1 cellular context compared by ENCODE assay signal in genomic region chr9:104604801-104605200, GRCh38.
TF ChIP-seq lines count a peak whose summit lies in the region.

No MANE protein-coding gene starts in this region.

TF ChIP-seq in GM12878, 131 proteins besides CTCF, POLR2A, EP300 and RAD21 (continued from another document and continues in another):
- no peak for TF ChIP-seq ZBTB40 (IDR thresholded peaks at IDR 0.05; ENCODE audit: borderline replicate concordance)
- peak; percentile 59; the same call in 1 of the 2 replicates for TF ChIP-seq NR2F1 (conservative IDR thresholded peaks at IDR 0.05)
- TF ChIP-seq NR2C2 (IDR thresholded peaks at IDR 0.05; ENCODE audit: borderline replicate concordance, control insufficient read depth, insufficient read length, low read depth) = no peak
- no peak for TF ChIP-seq SREBF2 (IDR thresholded peaks at IDR 0.05; ENCODE audit: low read length)
- TF ChIP-seq ASH2L (IDR thresholded peaks at IDR 0.05; ENCODE audit: borderline replicate concordance, low read depth) = no peak
- TF ChIP-seq NR2C1 (IDR thresholded peaks at IDR 0.05) = no peak
- peak; percentile 35; the same call in 1 of the 2 replicates for TF ChIP-seq RUNX3 (IDR thresholded peaks at IDR 0.05; ENCODE audit: low read length)
- no peak for TF ChIP-seq ZNF384 (IDR thresholded peaks at IDR 0.05; ENCODE audit: borderline replicate concordance, low read depth, low read length)
- TF ChIP-seq PRDM15 (CRISPR knock-in tag; IDR thresholded peaks at IDR 0.05) = no peak
- no peak for TF ChIP-seq NFIC (IDR thresholded peaks at IDR 0.05; ENCODE audit: low read depth, low read length)
- TF ChIP-seq IRF4 (IDR thresholded peaks at IDR 0.05; ENCODE audit: low read depth, low read length) = no peak
- TF ChIP-seq, protein P1, sequence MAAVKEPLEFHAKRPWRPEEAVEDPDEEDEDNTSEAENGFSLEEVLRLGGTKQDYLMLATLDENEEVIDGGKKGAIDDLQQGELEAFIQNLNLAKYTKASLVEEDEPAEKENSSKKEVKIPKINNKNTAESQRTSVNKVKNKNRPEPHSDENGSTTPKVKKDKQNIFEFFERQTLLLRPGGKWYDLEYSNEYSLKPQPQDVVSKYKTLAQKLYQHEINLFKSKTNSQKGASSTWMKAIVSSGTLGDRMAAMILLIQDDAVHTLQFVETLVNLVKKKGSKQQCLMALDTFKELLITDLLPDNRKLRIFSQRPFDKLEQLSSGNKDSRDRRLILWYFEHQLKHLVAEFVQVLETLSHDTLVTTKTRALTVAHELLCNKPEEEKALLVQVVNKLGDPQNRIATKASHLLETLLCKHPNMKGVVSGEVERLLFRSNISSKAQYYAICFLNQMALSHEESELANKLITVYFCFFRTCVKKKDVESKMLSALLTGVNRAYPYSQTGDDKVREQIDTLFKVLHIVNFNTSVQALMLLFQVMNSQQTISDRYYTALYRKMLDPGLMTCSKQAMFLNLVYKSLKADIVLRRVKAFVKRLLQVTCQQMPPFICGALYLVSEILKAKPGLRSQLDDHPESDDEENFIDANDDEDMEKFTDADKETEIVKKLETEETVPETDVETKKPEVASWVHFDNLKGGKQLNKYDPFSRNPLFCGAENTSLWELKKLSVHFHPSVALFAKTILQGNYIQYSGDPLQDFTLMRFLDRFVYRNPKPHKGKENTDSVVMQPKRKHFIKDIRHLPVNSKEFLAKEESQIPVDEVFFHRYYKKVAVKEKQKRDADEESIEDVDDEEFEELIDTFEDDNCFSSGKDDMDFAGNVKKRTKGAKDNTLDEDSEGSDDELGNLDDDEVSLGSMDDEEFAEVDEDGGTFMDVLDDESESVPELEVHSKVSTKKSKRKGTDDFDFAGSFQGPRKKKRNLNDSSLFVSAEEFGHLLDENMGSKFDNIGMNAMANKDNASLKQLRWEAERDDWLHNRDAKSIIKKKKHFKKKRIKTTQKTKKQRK (IDR thresholded peaks at IDR 0.05; ENCODE audit: low read depth, low read length) = no peak
- TF ChIP-seq GATAD2B (conservative IDR thresholded peaks at IDR 0.05; ENCODE audit: low read depth) = no peak
- TF ChIP-seq TCF12 (IDR thresholded peaks at IDR 0.05; ENCODE audit: low read depth, low read length) = no peak
- TF ChIP-seq SIX5 (IDR thresholded peaks at IDR 0.05; ENCODE audit: low read depth, low read length, severe bottlenecking) = no peak
- TF ChIP-seq ZNF687 (IDR thresholded peaks at IDR 0.05) = no peak
- TF ChIP-seq TCF7 (IDR thresholded peaks at IDR 0.05; ENCODE audit: borderline replicate concordance) = no peak
- no peak for TF ChIP-seq WRNIP1 (IDR thresholded peaks at IDR 0.05; ENCODE audit: borderline replicate concordance, low read depth, low read length)
- TF ChIP-seq, protein P2, sequence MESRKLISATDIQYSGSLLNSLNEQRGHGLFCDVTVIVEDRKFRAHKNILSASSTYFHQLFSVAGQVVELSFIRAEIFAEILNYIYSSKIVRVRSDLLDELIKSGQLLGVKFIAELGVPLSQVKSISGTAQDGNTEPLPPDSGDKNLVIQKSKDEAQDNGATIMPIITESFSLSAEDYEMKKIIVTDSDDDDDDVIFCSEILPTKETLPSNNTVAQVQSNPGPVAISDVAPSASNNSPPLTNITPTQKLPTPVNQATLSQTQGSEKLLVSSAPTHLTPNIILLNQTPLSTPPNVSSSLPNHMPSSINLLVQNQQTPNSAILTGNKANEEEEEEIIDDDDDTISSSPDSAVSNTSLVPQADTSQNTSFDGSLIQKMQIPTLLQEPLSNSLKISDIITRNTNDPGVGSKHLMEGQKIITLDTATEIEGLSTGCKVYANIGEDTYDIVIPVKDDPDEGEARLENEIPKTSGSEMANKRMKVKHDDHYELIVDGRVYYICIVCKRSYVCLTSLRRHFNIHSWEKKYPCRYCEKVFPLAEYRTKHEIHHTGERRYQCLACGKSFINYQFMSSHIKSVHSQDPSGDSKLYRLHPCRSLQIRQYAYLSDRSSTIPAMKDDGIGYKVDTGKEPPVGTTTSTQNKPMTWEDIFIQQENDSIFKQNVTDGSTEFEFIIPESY (IDR thresholded peaks at IDR 0.05) = no peak
- TF ChIP-seq CHD2 (IDR thresholded peaks at IDR 0.05; ENCODE audit: borderline replicate concordance, low read depth, low read length) = no peak
- TF ChIP-seq, protein P3, sequence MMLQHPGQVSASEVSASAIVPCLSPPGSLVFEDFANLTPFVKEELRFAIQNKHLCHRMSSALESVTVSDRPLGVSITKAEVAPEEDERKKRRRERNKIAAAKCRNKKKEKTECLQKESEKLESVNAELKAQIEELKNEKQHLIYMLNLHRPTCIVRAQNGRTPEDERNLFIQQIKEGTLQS (IDR thresholded peaks at IDR 0.05; ENCODE audit: borderline replicate concordance, extremely low read depth, low read depth, low read length) = no peak
- peak; percentile 86 for TF ChIP-seq ATF7 (IDR thresholded peaks at IDR 0.05; ENCODE audit: low read depth)
- TF ChIP-seq BRCA1 (IDR thresholded peaks at IDR 0.05; ENCODE audit: low read depth, low read length) = no peak
- TF ChIP-seq DPF2 (IDR thresholded peaks at IDR 0.05) = peak; percentile 88
- no peak for TF ChIP-seq YBX1 (IDR thresholded peaks at IDR 0.05)
- TF ChIP-seq CHD1 (IDR thresholded peaks at IDR 0.05; ENCODE audit: low read depth, low read length) = no peak
- TF ChIP-seq, protein P4, sequence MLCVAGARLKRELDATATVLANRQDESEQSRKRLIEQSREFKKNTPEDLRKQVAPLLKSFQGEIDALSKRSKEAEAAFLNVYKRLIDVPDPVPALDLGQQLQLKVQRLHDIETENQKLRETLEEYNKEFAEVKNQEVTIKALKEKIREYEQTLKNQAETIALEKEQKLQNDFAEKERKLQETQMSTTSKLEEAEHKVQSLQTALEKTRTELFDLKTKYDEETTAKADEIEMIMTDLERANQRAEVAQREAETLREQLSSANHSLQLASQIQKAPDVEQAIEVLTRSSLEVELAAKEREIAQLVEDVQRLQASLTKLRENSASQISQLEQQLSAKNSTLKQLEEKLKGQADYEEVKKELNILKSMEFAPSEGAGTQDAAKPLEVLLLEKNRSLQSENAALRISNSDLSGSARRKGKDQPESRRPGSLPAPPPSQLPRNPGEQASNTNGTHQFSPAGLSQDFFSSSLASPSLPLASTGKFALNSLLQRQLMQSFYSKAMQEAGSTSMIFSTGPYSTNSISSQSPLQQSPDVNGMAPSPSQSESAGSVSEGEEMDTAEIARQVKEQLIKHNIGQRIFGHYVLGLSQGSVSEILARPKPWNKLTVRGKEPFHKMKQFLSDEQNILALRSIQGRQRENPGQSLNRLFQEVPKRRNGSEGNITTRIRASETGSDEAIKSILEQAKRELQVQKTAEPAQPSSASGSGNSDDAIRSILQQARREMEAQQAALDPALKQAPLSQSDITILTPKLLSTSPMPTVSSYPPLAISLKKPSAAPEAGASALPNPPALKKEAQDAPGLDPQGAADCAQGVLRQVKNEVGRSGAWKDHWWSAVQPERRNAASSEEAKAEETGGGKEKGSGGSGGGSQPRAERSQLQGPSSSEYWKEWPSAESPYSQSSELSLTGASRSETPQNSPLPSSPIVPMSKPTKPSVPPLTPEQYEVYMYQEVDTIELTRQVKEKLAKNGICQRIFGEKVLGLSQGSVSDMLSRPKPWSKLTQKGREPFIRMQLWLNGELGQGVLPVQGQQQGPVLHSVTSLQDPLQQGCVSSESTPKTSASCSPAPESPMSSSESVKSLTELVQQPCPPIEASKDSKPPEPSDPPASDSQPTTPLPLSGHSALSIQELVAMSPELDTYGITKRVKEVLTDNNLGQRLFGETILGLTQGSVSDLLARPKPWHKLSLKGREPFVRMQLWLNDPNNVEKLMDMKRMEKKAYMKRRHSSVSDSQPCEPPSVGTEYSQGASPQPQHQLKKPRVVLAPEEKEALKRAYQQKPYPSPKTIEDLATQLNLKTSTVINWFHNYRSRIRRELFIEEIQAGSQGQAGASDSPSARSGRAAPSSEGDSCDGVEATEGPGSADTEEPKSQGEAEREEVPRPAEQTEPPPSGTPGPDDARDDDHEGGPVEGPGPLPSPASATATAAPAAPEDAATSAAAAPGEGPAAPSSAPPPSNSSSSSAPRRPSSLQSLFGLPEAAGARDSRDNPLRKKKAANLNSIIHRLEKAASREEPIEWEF (IDR thresholded peaks at IDR 0.05; ENCODE audit: insufficient replicate concordance, low read depth, low read length) = no peak
- peak in 1 of 2 experiments; percentile 46; a peak in 1 of 4 replicates for TF ChIP-seq BHLHE40 (IDR thresholded peaks at IDR 0.05; ENCODE audit: borderline replicate concordance in 1 of 2, low read depth in 2 of 2, low read length in 1 of 2)
- TF ChIP-seq IRF5 (IDR thresholded peaks at IDR 0.05; ENCODE audit: borderline replicate concordance) = no peak
- TF ChIP-seq NRF1 (conservative IDR thresholded peaks at IDR 0.05; ENCODE audit: low read depth, low read length) = no peak
- TF ChIP-seq FOS (IDR thresholded peaks at IDR 0.05; ENCODE audit: borderline replicate concordance, extremely low read depth, insufficient read length) = no peak
